Comparison of ENCODE assay signal across 24 cellular contexts in the genomic region with DNA sequence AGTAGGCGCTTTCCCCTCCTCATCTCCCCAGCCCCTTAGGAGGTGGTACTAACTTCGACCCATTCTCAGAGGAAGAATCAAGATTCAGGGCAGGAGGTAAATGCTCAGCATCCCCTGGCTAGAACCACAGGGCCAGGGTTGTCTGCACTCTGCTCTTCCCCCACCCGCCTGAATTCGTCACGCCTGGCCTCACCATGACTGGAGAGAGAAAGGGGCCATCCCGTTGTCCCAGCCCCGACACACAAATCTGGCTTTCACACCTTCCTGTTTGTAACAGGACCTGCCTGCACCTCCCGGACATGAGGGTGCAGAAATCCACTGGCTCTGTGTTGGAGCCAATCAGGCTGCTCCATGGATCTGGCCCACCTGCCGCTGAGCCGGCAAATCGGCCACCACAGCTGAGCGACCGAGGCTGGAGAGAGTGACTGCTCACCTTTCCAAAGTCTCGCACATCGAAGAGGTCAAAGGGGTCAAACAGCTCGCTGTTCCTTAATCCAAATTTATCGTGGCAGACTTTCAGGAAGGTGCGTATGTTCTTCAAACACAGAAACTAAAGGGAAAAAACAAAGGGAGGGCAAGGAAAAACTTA. TPM values are rescaled to one million over a fixed set of nuclear protein-coding genes. Genes with fewer than 3 reads are reported as not detected.
DNase-seq lines count a peak whose midpoint lies in the region; ATAC-seq, FAIRE-seq and TF ChIP-seq lines count a peak whose summit lies in the region.
"Had no signal": no experiment of that assay in that cellular context is flagged by ENCODE, and none has a peak within 500 bp of the region (broad histone marks: within the 10 kb centered on the region; RNA-seq: fewer than 3 reads in every experiment).

No MANE protein-coding gene starts in this region.

- H4K8ac ChIP-seq in H1 (ENCODE audit: extremely low read depth, insufficient read depth, low read length) (no peak overlapping the region; the same call in 1 of the 2 replicates), mesendoderm (ENCODE audit: low read depth, low read length) (no peak overlapping the region)

- no peaks in the 10 kb centered on the region for H3K36me3 ChIP-seq in right atrium auricular region
- H3K36me3 ChIP-seq in H1 (ENCODE audit: control insufficient read depth in 2 of 4, insufficient read depth in 4 of 4, low read length in 3 of 4) = peaks cover 0 to 4% (median 1%) of the 10 kb centered on the region in 4 experiments; a peak in 3 of 8 replicates
- no peaks in the 10 kb centered on the region for H3K36me3 ChIP-seq in mesendoderm (ENCODE audit: control insufficient read depth, insufficient read depth, low read length)

- H2BK12ac ChIP-seq in H1 (ENCODE audit: low read depth, low read length) = no peak overlapping the region

- no peak for FAIRE-seq in H1 (lab: Jason Lieb, UNC)

- H3K4me2 ChIP-seq in H1 (ENCODE audit: insufficient read depth in 1 of 2, low read depth in 2 of 2, low read length in 2 of 2) = no peak overlapping the region
- H3K4me2 ChIP-seq in mesendoderm (ENCODE audit: low read length) = no peak overlapping the region

- peaks cover 45 to 58% of the 10 kb centered on the region in 2 donors for H3K4me1 Mint-ChIP-seq in stimulated activated naive B cell treated with anti-CD40 and anti-IgM and Interleukin-4, amounts not matched to agents 10 μg/mL and 1 μg/mL and 100 μg/mL, for 72 hours
- H3K4me1 Mint-ChIP-seq: CD4-positive, alpha-beta memory T cell had no signal

- H2BK20ac ChIP-seq in H1 (ENCODE audit: low read length) = no peak overlapping the region

- H3K23ac ChIP-seq in H1 (ENCODE audit: insufficient read length) (no peak overlapping the region), mesendoderm (ENCODE audit: low read length) (peak overlapping the region; percentile 94)

- H2BK120ac ChIP-seq in H1 (replicated peaks; ENCODE audit: low read depth, low read length) (no peak overlapping the region), mesendoderm (ENCODE audit: low read depth, low read length) (no peak overlapping the region)

- H3K18ac ChIP-seq in H1 (ENCODE audit: extremely low read depth, low read length) = no peak overlapping the region
- no peak overlapping the region for H3K18ac ChIP-seq in mesendoderm (ENCODE audit: low read length)

- CTCF ChIA-PET in H1 (lab: Charles Lee; ENCODE audit: partially characterized antibody) = interaction anchor here (0.8 to 1.5 kb wide), 6 partner anchors 12 to 156 kb away, joined by 3 to 8 read pairs (median 3); no protein-coding TSS in a partner anchor

- no peak overlapping the region for H2BK15ac ChIP-seq in H1 (ENCODE audit: low read length)
- H2BK15ac ChIP-seq in mesendoderm (replicated peaks; ENCODE audit: low read depth) = no peak overlapping the region

- H3K4me1 ChIP-seq in right cardiac atrium (ENCODE audit: control insufficient read depth, insufficient read depth, low read length) (no peaks in the 10 kb centered on the region), right atrium auricular region (peaks cover 0 to 21% of the 10 kb centered on the region in 2 donors), H1 (replicated peaks in 1 of 4; ENCODE audit: control insufficient read depth in 3 of 4, insufficient read depth in 4 of 4, low read length in 3 of 4) (peaks cover 0 to 5% (median 2%) of the 10 kb centered on the region in 4 experiments; a peak in 2 of 7 replicates), mesendoderm (ENCODE audit: control insufficient read depth, low read depth, low read length) (no peaks in the 10 kb centered on the region)

- H3K9me3 ChIP-seq in right cardiac atrium (ENCODE audit: control insufficient read depth, low read length) (no peaks in the 10 kb centered on the region), right atrium auricular region (no peaks in the 10 kb centered on the region), H1 (ENCODE audit: insufficient read depth in 2 of 2, low read depth in 1 of 2, low read length in 1 of 2) (no peaks in the 10 kb centered on the region)
- H3K9me3 ChIP-seq: SJSA1 had no signal

- no peak for TF ChIP-seq POLR2A in H1 (IDR thresholded peaks at IDR 0.05; ENCODE audit: control extremely low read depth in 1 of 2, low read depth in 2 of 2, low read length in 2 of 2)

- 88% methylated on average over 18 of the region's 18 CpGs for WGBS in right cardiac atrium
- 91% methylated on average over 15 of the region's 18 CpGs; no CpG with 5 or more reads in 1 of the 2 experiments for WGBS in H1 (ENCODE audit: extremely low coverage in 1 of 2, insufficient coverage in 1 of 2, insufficient read length in 1 of 2, insufficient replicate concordance in 2 of 2, low coverage in 1 of 2, low lambda C conversion rate in 2 of 2, missing lambda C conversion rate in 1 of 2), 2 experiments
- no CpG with 5 or more reads among the region's 18 CpGs for WGBS in mesendoderm (ENCODE audit: extremely low coverage, insufficient coverage, low lambda C conversion rate)

- TF ChIP-seq RAD21 in H1 (IDR thresholded peaks at IDR 0.05 in 1 of 2, conservative IDR thresholded peaks at IDR 0.05 in 1 of 2; ENCODE audit: low read depth in 2 of 2, low read length in 2 of 2) = no peak

- DNase-seq in right cardiac atrium (peak in 2 of 3 donors; percentile 31 to 36), right atrium auricular region (ENCODE audit: low spot score) (no peak), H1 (ENCODE audit: low read depth in 1 of 2, low spot score in 2 of 2) (no peak), mesendoderm (no peak)
- DNase-seq in stimulated activated naive B cell treated with anti-CD40 and anti-IgM and Interleukin-4, amounts not matched to agents 10 μg/mL and 1 μg/mL and 100 μg/mL, for 72 hours = no peak
- DNase-seq: Calu3; CD4-positive, alpha-beta memory T cell; DMS53; GM23248; HFFc6; KBM-7; MV-4-11; NCI-H1417 treated with DMSO at 0.1 percent for 48 hours; NCI-H1930; NCI-H2171; NCI-H446 treated with DMSO at 0.1 percent for 48 hours; NCI-H748 treated with DMSO at 0.1 percent for 48 hours; PC-3 had no signal

- H3K4me3 Mint-ChIP-seq in stimulated activated naive B cell treated with anti-CD40 and anti-IgM and Interleukin-4, amounts not matched to agents 10 μg/mL and 1 μg/mL and 100 μg/mL, for 72 hours = no peak overlapping the region
- H3K4me3 Mint-ChIP-seq: B cell; CD4-positive, alpha-beta memory T cell; HFFc6 had no signal

- H2BK5ac ChIP-seq in H1 (ENCODE audit: low read depth, low read length) = 0 out of 2 replicates have a peak overlapping the region, but pooled peaks have one; percentile 7
- no peak overlapping the region for H2BK5ac ChIP-seq in mesendoderm (ENCODE audit: low read length)

- no peak for TF ChIP-seq CTCF in right atrium auricular region (IDR thresholded peaks at IDR 0.05)
- no peak for TF ChIP-seq CTCF in H1 (IDR thresholded peaks at IDR 0.05; ENCODE audit: control extremely low read depth in 1 of 3, insufficient read depth in 1 of 3, low read depth in 1 of 3, low read length in 3 of 3)

- no peak overlapping the region for H4K91ac ChIP-seq in H1 (replicated peaks; ENCODE audit: insufficient read length, low read length)

- intact Hi-C loops in right cardiac atrium (cut with DNase I) = no loop called here

- POLR2A ChIA-PET in H1 (lab: Charles Lee; ENCODE audit: partially characterized antibody) = no interaction called here

- peaks cover 46 to 53% of the 10 kb centered on the region in 2 donors for H3K36me3 Mint-ChIP-seq in stimulated activated naive B cell treated with anti-CD40 and anti-IgM and Interleukin-4, amounts not matched to agents 10 μg/mL and 1 μg/mL and 100 μg/mL, for 72 hours
- H3K36me3 Mint-ChIP-seq: CD4-positive, alpha-beta memory T cell had no signal

- H3K56ac ChIP-seq in H1 (replicated peaks; ENCODE audit: insufficient read length, low read depth, low read length) (no peak overlapping the region), mesendoderm (ENCODE audit: low read length) (no peak overlapping the region)

- no peak overlapping the region for H3K9ac ChIP-seq in H1 (replicated peaks in 1 of 4; ENCODE audit: extremely low read depth in 1 of 4, low read depth in 3 of 4, low read length in 3 of 4)
- H3K9ac ChIP-seq in mesendoderm (ENCODE audit: low read length) = no peak overlapping the region
- H3K9ac ChIP-seq: GM23248 had no signal

- H3K4ac ChIP-seq in H1 (replicated peaks; ENCODE audit: insufficient read length, low read depth, low read length) (no peak overlapping the region), mesendoderm (ENCODE audit: low read depth, low read length) (no peak overlapping the region)

- no peak overlapping the region for H3K14ac ChIP-seq in H1 (ENCODE audit: insufficient read length)

- no peaks in the 10 kb centered on the region for H3K27me3 ChIP-seq in right cardiac atrium (ENCODE audit: control insufficient read depth, insufficient read depth)
- no peaks in the 10 kb centered on the region for H3K27me3 ChIP-seq in right atrium auricular region
- no peaks in the 10 kb centered on the region for H3K27me3 ChIP-seq in H1 (replicated peaks in 1 of 4; ENCODE audit: control insufficient read depth in 3 of 4, extremely low read depth in 1 of 4, insufficient read depth in 3 of 4, low read length in 3 of 4)
- no peaks in the 10 kb centered on the region for H3K27me3 ChIP-seq in mesendoderm (ENCODE audit: insufficient read depth, low read length, poor library complexity)
- H3K27me3 ChIP-seq: SJSA1 had no signal

- no peak overlapping the region for H2AFZ ChIP-seq in H1 (ENCODE audit: low read length)
- H2AFZ ChIP-seq: GM23248 had no signal

- no peak for ATAC-seq in right cardiac atrium
- peak in 1 of 2 donors; percentile 66 for ATAC-seq in stimulated activated naive B cell treated with anti-CD40 and anti-IgM and Interleukin-4, amounts not matched to agents 10 μg/mL and 1 μg/mL and 100 μg/mL, for 72 hours (replicated peaks)
- ATAC-seq in HG03159 (IDR thresholded peaks at IDR 0.05; ENCODE audit: unreplicated experiment) = no peak
- no peak for ATAC-seq in GM21619 (IDR thresholded peaks at IDR 0.05; ENCODE audit: unreplicated experiment)
- no peak for ATAC-seq in GM21367 (IDR thresholded peaks at IDR 0.05; ENCODE audit: unreplicated experiment)
- ATAC-seq: PC-3 had no signal

- H3K79me2 ChIP-seq in H1 (ENCODE audit: control insufficient read depth in 1 of 2, insufficient read depth in 2 of 2, low read length in 2 of 2) (peaks cover 0 to 31% of the 10 kb centered on the region in 2 experiments; a peak in 3 of 4 replicates), mesendoderm (ENCODE audit: control insufficient read depth, insufficient read depth, low read length) (no peaks in the 10 kb centered on the region)

- peaks cover 0 to 3% of the 10 kb centered on the region in 2 donors for H3K9me3 Mint-ChIP-seq in stimulated activated naive B cell treated with anti-CD40 and anti-IgM and Interleukin-4, amounts not matched to agents 10 μg/mL and 1 μg/mL and 100 μg/mL, for 72 hours
- H3K9me3 Mint-ChIP-seq: CD4-positive, alpha-beta memory T cell; HFFc6 had no signal

- H3K79me1 ChIP-seq in H1 (ENCODE audit: low read depth, low read length) (peaks cover 2% of the 10 kb centered on the region), mesendoderm (ENCODE audit: low read length) (no peaks in the 10 kb centered on the region)

- peaks cover 7% of the 10 kb centered on the region; the same call in 1 of the 2 replicates for H3K23me2 ChIP-seq in H1 (ENCODE audit: low read depth, low read length)

- H4K20me1 ChIP-seq in H1 (replicated peaks in 1 of 2; ENCODE audit: control insufficient read depth in 1 of 2, insufficient read depth in 2 of 2, low read length in 2 of 2) = peaks cover 4 to 25% of the 10 kb centered on the region in 2 experiments

- no peak overlapping the region for H2AK5ac ChIP-seq in H1 (ENCODE audit: low read depth, low read length)
- no peak overlapping the region for H2AK5ac ChIP-seq in mesendoderm (ENCODE audit: low read length)

- H3K27ac Mint-ChIP-seq in stimulated activated naive B cell treated with anti-CD40 and anti-IgM and Interleukin-4, amounts not matched to agents 10 μg/mL and 1 μg/mL and 100 μg/mL, for 72 hours = peak overlapping the region; percentile 81
- H3K27ac Mint-ChIP-seq: HFFc6 had no signal

- no peak overlapping the region for H3K4me3 ChIP-seq in right cardiac atrium (ENCODE audit: low read length)
- no peak overlapping the region for H3K4me3 ChIP-seq in right atrium auricular region
- no peak overlapping the region for H3K4me3 ChIP-seq in H1 (ENCODE audit: extremely low read depth in 1 of 4, insufficient read depth in 2 of 4, low read depth in 3 of 4, low read length in 4 of 4)
- H3K4me3 ChIP-seq in mesendoderm (ENCODE audit: low read length) = no peak overlapping the region
- H3K4me3 ChIP-seq: GM23248, SJSA1 had no signal

- no peak for TF ChIP-seq EP300 in H1 (IDR thresholded peaks at IDR 0.05; ENCODE audit: borderline replicate concordance in 1 of 2, low read depth in 2 of 2, low read length in 2 of 2)

- H4K5ac ChIP-seq in H1 (ENCODE audit: insufficient read length, low read depth, low read length) = no peak overlapping the region
- no peak overlapping the region for H4K5ac ChIP-seq in mesendoderm (ENCODE audit: low read length)

- H3K27ac ChIP-seq in right cardiac atrium (ENCODE audit: low read length) (no peak overlapping the region), right atrium auricular region (no peak overlapping the region), H1 (ENCODE audit: low read depth, low read length) (no peak overlapping the region), mesendoderm (ENCODE audit: low read depth, low read length) (no peak overlapping the region)
- H3K27ac ChIP-seq: 22Rv1, GM23248, SJSA1 had no signal

- H3K27me3 Mint-ChIP-seq in stimulated activated naive B cell treated with anti-CD40 and anti-IgM and Interleukin-4, amounts not matched to agents 10 μg/mL and 1 μg/mL and 100 μg/mL, for 72 hours = no peaks in the 10 kb centered on the region
- H3K27me3 Mint-ChIP-seq: B cell; CD4-positive, alpha-beta memory T cell had no signal

RNA-seq across cellular contexts. Expression of a gene that starts 53.4 kb away (rescaled TPM):
- 10 to 100 TPM in 1 of 4 donors, 1 to 10 TPM in 3; 6.3 to 11.4 (median 8.2) TPM for total RNA-seq in right cardiac atrium
- polyA plus RNA-seq in right cardiac atrium = 4.7 TPM
- total RNA-seq in right atrium auricular region = 1 to 10 TPM; 3.4 to 6.0 TPM
- total RNA-seq in H1 (2021; fragmentation: NEBNext Ultra II Directional; extraction: Animal tissue kit (Norgen Biotek cat#: 25700)) = 34.6 and 37.6 TPM in 2 replicates
- polyA plus RNA-seq in H1 (2011; rRNA removed) = 13.6 and 17.6 TPM in 2 replicates
- 20.6 TPM for polyA plus RNA-seq in H1 (2011; cell fraction: cytosol; rRNA removed)
- polyA plus RNA-seq in H1 (2011; cell fraction: nucleus; rRNA removed) = 40.6 TPM
- 20.5 to 32.6 TPM (median 30.1 TPM) in 4 replicates for polyA plus RNA-seq in H1 (2012, experiment 1 of 2)
- polyA plus RNA-seq in H1 (2012, experiment 2 of 2) = 11.5 TPM
- 15.7 TPM for polyA plus RNA-seq in H1 (2013, experiment 1 of 2)
- polyA plus RNA-seq in H1 (2013, experiment 2 of 2) = 15.9 TPM
- polyA minus RNA-seq in H1 (2011; rRNA and poly(A)+ RNA removed) = 28.1 and 28.9 TPM in 2 replicates
- polyA minus RNA-seq in H1 (2011; cell fraction: cytosol; rRNA and poly(A)+ RNA removed) = 19.7 TPM
- polyA minus RNA-seq in H1 (2011; cell fraction: nucleus; rRNA and poly(A)+ RNA removed) = 22.4 TPM
- polyA plus RNA-seq in mesendoderm (2013, experiment 1 of 2) = 12.2 TPM
- polyA plus RNA-seq in mesendoderm (2013, experiment 2 of 2) = 12.3 TPM

Comparison
In these comparisons a context has a peak if more than half of its experiments do, and no peak if none do; other contexts are left out.
1. DNase-seq: peak in right cardiac atrium (2 of 3); none in right atrium auricular region (single experiment), H1 (0 of 2), mesendoderm (single experiment) and stimulated activated naive B cell treated with anti-CD40 and anti-IgM and Interleukin-4, amounts not matched to agents 10 μg/mL and 1 μg/mL and 100 μg/mL, for 72 hours (single experiment).